In genomic region chr19:56133858-56134654, GRCh38 we compare ENCODE assay signal across 1 cellular context.
TF ChIP-seq lines count a peak whose summit lies in the region.

No MANE protein-coding gene starts in this region.

TF ChIP-seq in HepG2, 621 proteins besides CTCF, POLR2A, EP300 and RAD21 (continued from another document):
- no peak for TF ChIP-seq ZFP36 (IDR thresholded peaks at IDR 0.05; ENCODE audit: borderline replicate concordance, low read depth, low read length, partially characterized antibody)
- no peak for TF ChIP-seq PTBP1 (IDR thresholded peaks at IDR 0.05; ENCODE audit: low read depth, low read length, poor library complexity, severe bottlenecking)
- no peak for TF ChIP-seq MZF1 (CRISPR knock-in tag; IDR thresholded peaks at IDR 0.05; ENCODE audit: borderline replicate concordance)
